In the genomic region with DNA sequence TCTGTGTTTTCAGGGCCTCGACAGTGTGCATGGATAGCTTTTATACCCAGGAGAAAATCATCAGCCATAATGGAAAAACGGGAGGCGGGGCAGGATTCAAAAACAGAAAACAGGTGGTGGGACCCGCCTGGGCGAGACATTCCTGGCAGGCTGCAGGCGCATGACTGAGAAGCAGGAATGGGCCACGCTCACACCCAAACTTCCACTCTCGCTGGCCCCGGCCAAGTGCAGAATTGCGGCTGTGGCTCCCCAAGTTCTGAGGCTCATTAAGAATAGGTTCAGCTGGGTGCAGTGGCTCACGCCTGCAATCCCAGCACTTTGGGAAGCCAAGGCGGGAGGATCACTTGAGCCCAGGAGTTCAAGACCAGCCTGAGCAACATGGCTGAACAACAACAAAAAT, we compare ENCODE assay signal across 25 cellular contexts.
"Had no signal": no experiment of that assay in that cellular context is flagged by ENCODE, and none has a peak within 500 bp of the region (broad histone marks: within the 10 kb centered on the region; RNA-seq: fewer than 3 reads in every experiment).

No MANE protein-coding gene starts in this region.

- H3K36me3 Mint-ChIP-seq: natural killer cell treated with Interleukin-12 subunit alpha and Interleukin-12 subunit beta and Interleukin-15 and Interleukin-18, amount 100 ng/mL, for 72 hours; neural progenitor cell; stimulated activated naive B cell treated with anti-CD40 and anti-IgM and Interleukin-4, amounts not matched to agents 10 μg/mL and 1 μg/mL and 100 μg/mL, for 72 hours had no signal

- H2AFZ ChIP-seq: neural progenitor cell had no signal

- H3K27ac Mint-ChIP-seq: naive B cell; natural killer cell treated with Interleukin-12 subunit alpha and Interleukin-12 subunit beta and Interleukin-15 and Interleukin-18, amount 100 ng/mL, for 72 hours; neural progenitor cell; stimulated activated naive B cell treated with anti-CD40 and anti-IgM and Interleukin-4, amounts not matched to agents 10 μg/mL and 1 μg/mL and 100 μg/mL, for 72 hours; stimulated activated naive CD8-positive, alpha-beta T cell treated with anti-CD3 and anti-CD28 coated beads, Interleukin-15, Interleukin-2, amounts not matched to agents 100 ng/mL and 50 ng/mL, for 24 hours had no signal

- H3K4me2 ChIP-seq: neural progenitor cell had no signal

- H3K9me3 ChIP-seq: esophagus muscularis mucosa, psoas muscle, sigmoid colon, suprapubic skin, vagina had no signal

- H3K36me3 ChIP-seq: esophagus muscularis mucosa, heart right ventricle, lower lobe of right lung, neural progenitor cell, sigmoid colon, spleen, suprapubic skin, transverse colon, vagina had no signal

- H3K27me3 ChIP-seq: neural progenitor cell, suprapubic skin, transverse colon, vagina had no signal

- H3K27me3 Mint-ChIP-seq: natural killer cell treated with Interleukin-12 subunit alpha and Interleukin-12 subunit beta and Interleukin-15 and Interleukin-18, amount 100 ng/mL, for 72 hours; stimulated activated naive CD8-positive, alpha-beta T cell treated with anti-CD3 and anti-CD28 coated beads, Interleukin-15, Interleukin-2, amounts not matched to agents 100 ng/mL and 50 ng/mL, for 24 hours had no signal

- ATAC-seq: heart right ventricle; left colon; left ventricle myocardium superior; lower lobe of right lung; psoas muscle; right cardiac atrium; stimulated activated naive B cell treated with anti-CD40 and anti-IgM and Interleukin-4, amounts not matched to agents 10 μg/mL and 1 μg/mL and 100 μg/mL, for 72 hours had no signal

- H3K4me1 ChIP-seq: esophagus muscularis mucosa, heart right ventricle, lower lobe of right lung, neural progenitor cell, psoas muscle, sigmoid colon, spleen, suprapubic skin, transverse colon, vagina had no signal

- H3K27ac ChIP-seq: coronary artery, esophagus muscularis mucosa, heart right ventricle, lower lobe of right lung, neural progenitor cell, psoas muscle, sigmoid colon, skin epidermis, spleen, suprapubic skin, transverse colon, vagina had no signal

- H3K9ac ChIP-seq: neural progenitor cell had no signal

- H3K4me3 Mint-ChIP-seq: naive B cell; natural killer cell treated with Interleukin-12 subunit alpha and Interleukin-12 subunit beta and Interleukin-15 and Interleukin-18, amount 100 ng/mL, for 72 hours; neural progenitor cell; stimulated activated naive B cell treated with anti-CD40 and anti-IgM and Interleukin-4, amounts not matched to agents 10 μg/mL and 1 μg/mL and 100 μg/mL, for 72 hours; stimulated activated naive CD8-positive, alpha-beta T cell treated with anti-CD3 and anti-CD28 coated beads, Interleukin-15, Interleukin-2, amounts not matched to agents 100 ng/mL and 50 ng/mL, for 24 hours had no signal

- H3K4me3 ChIP-seq: coronary artery, esophagus muscularis mucosa, heart right ventricle, lower lobe of right lung, neural progenitor cell, psoas muscle, sigmoid colon, skin epidermis, spleen, suprapubic skin, transverse colon, vagina had no signal

- H3K4me1 Mint-ChIP-seq: naive B cell; neural progenitor cell; stimulated activated naive B cell treated with anti-CD40 and anti-IgM and Interleukin-4, amounts not matched to agents 10 μg/mL and 1 μg/mL and 100 μg/mL, for 72 hours had no signal

- DNase-seq: dermis blood vessel endothelial cell; effector memory CD4-positive, alpha-beta T cell; foreskin melanocyte; glutamatergic neuron; heart right ventricle; hippocampal formation; kidney glomerular epithelial cell; left colon; left ventricle myocardium superior; lower lobe of right lung; naive B cell; psoas muscle; right cardiac atrium; sigmoid colon; spleen; stimulated activated naive B cell treated with anti-CD40 and anti-IgM and Interleukin-4, amounts not matched to agents 10 μg/mL and 1 μg/mL and 100 μg/mL, for 72 hours; transverse colon had no signal

- H3K9me3 Mint-ChIP-seq: natural killer cell treated with Interleukin-12 subunit alpha and Interleukin-12 subunit beta and Interleukin-15 and Interleukin-18, amount 100 ng/mL, for 72 hours; stimulated activated naive CD8-positive, alpha-beta T cell treated with anti-CD3 and anti-CD28 coated beads, Interleukin-15, Interleukin-2, amounts not matched to agents 100 ng/mL and 50 ng/mL, for 24 hours had no signal
